8 cellular contexts compared by ENCODE assay signal in genomic region chr11:46119053-46119351, GRCh38. TPM values are rescaled to one million over a fixed set of nuclear protein-coding genes. Genes with fewer than 3 reads are reported as not detected.
A peak's percentile ranks its signal among the peaks of the same experiment; 100 is the strongest.
DNase-seq lines count a peak whose midpoint lies in the region; ATAC-seq and TF ChIP-seq lines count a peak whose summit lies in the region.

No MANE protein-coding gene starts in this region.

- H3K36me3 ChIP-seq in SK-N-MC (ENCODE audit: insufficient read depth, low read length) = no peaks in the 10 kb centered on the region
- H3K36me3 ChIP-seq in sigmoid colon = no peaks in the 10 kb centered on the region

- intact Hi-C loops in sigmoid colon (cut with DNase I) = no loop called here

- whole genome bisulfite sequencing in sigmoid colon, 2 donors = 20 to 49% methylated on average over 3 of the region's 3 CpGs

- peaks cover 0 to 59% (median 50%) of the 10 kb centered on the region in 4 donors for H3K4me1 ChIP-seq in sigmoid colon

- peak overlapping the region; percentile 57 for H3K9ac ChIP-seq in SK-N-MC (ENCODE audit: insufficient read length)

- no peaks in the 10 kb centered on the region for H3K27me3 ChIP-seq in sigmoid colon

- DNase-seq in SK-N-MC (ENCODE audit: low read depth, low spot score) (no peak), fibroblast of pulmonary artery (ENCODE audit: low read depth) (no peak), sigmoid colon (no peak), kidney tubule cell (ENCODE audit: low spot score) (no peak), hypothalamus (lab: John Stamatoyannopoulos, UW) (no peak), NOMO-1 treated with dmso at 0.1 percent for 144 hours (lab: John Stamatoyannopoulos, UW; ENCODE audit: unreplicated experiment) (no peak)

- TF ChIP-seq EP300 in sigmoid colon (IDR thresholded peaks at IDR 0.05) = no peak

- TF ChIP-seq CTCF in fibroblast of pulmonary artery (IDR thresholded peaks at IDR 0.05; ENCODE audit: low read length, missing control alignments) = no peak
- TF ChIP-seq CTCF in sigmoid colon (IDR thresholded peaks at IDR 0.05) = no peak

- H3K9me3 ChIP-seq in SK-N-MC (ENCODE audit: low read depth, low read length) (no peaks in the 10 kb centered on the region), sigmoid colon (no peaks in the 10 kb centered on the region)

- H3K4me3 ChIP-seq in SK-N-MC (peak overlapping the region; percentile 97), fibroblast of pulmonary artery (replicated peaks; ENCODE audit: low read depth, low read length) (peak overlapping the region; percentile 82), sigmoid colon (peak overlapping the region; percentile 66 to 93 (median 87))

- H3K27ac ChIP-seq in SK-N-MC (peak overlapping the region; percentile 74), sigmoid colon (peak overlapping the region; percentile 93 to 97 (median 94))

- no peak for TF ChIP-seq POLR2A in sigmoid colon (IDR thresholded peaks at IDR 0.05)

- peak; percentile 3 for ATAC-seq in GM18907 (IDR thresholded peaks at IDR 0.05; ENCODE audit: unreplicated experiment)
- ATAC-seq in GM18861 (IDR thresholded peaks at IDR 0.05; ENCODE audit: unreplicated experiment) = no peak

RNA-seq across cellular contexts. Expression of gene PHF21A, which starts 2.3 kb away (rescaled TPM):
- 10 to 100 TPM; 30.3 to 58.6 (median 48.8) TPM for total RNA-seq in sigmoid colon
- 10 to 100 TPM in 2 of 3 donors, 1 to 10 TPM in 1; 5.3 to 17.3 (median 13.2) TPM for polyA plus RNA-seq in sigmoid colon
